ENCODE assay signal across 8 cellular contexts in the genomic region with DNA sequence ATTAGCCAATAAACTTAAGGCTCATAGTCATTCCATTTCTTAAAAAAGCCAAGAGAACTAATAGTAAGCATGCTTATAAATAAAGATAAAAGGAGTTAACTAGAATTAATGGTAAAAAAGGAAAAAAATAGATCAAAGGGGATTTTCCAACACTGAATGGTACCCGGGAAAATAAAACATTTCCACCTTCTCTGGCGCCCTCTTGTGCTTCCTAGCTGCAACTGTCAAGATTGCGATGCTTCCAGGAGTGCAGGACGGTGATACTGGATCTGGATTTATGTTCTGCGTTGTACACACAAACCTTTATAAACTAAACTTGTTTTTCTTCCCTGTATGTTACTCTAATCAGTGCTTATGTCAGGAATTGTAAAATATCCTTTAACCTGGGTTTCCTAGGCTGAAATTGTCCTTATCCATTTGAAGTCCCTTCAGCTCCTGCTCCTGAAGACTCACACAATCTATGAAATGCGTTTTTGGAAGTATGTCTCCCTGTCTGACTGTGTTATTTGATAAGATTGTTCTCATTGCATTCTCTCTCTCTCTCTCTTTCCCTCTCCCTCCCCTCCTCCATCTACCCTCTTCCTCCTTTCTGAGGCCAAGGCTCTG. TPM values are rescaled to one million over a fixed set of nuclear protein-coding genes. Genes with fewer than 3 reads are reported as not detected.
DNase-seq lines count a peak whose midpoint lies in the region; ATAC-seq, FAIRE-seq and TF ChIP-seq lines count a peak whose summit lies in the region.

No MANE protein-coding gene starts in this region.

- H3K4me3 ChIP-seq in bronchial epithelial cell (ENCODE audit: low read depth, low read length) (no peak overlapping the region), liver (ENCODE audit: low read depth in 1 of 3, low read length in 3 of 3) (no peak overlapping the region)

- H3K4me1 ChIP-seq in liver (ENCODE audit: control insufficient read depth in 4 of 4, insufficient read depth in 4 of 4, low read length in 3 of 4), result peaks cover 0 to 22% (median 13%) of the 10 kb centered on the region in 4 donors

- no peaks in the 10 kb centered on the region for H3K9me3 ChIP-seq in liver (ENCODE audit: control insufficient read depth in 4 of 4, low read length in 3 of 4)

- peak; percentile 83 to 86 for TF ChIP-seq RAD21 in liver (IDR thresholded peaks at IDR 0.05)

- FAIRE-seq in bronchial epithelial cell (lab: Jason Lieb, UNC), result no peak

- H3K27me3 ChIP-seq in bronchial epithelial cell (ENCODE audit: control insufficient read depth, insufficient read depth, low read length) (no peaks in the 10 kb centered on the region), liver (ENCODE audit: control insufficient read depth in 4 of 4, insufficient read depth in 4 of 4, low read length in 3 of 4) (no peaks in the 10 kb centered on the region)

- ATAC-seq in HG02610 (IDR thresholded peaks at IDR 0.05; ENCODE audit: unreplicated experiment), result peak; percentile 51

- H3K36me3 ChIP-seq in bronchial epithelial cell (ENCODE audit: control insufficient read depth, insufficient read depth, low read length), result no peaks in the 10 kb centered on the region
- H3K36me3 ChIP-seq in liver (ENCODE audit: control insufficient read depth in 4 of 4, insufficient read depth in 3 of 4, low read depth in 1 of 4, low read length in 3 of 4), result no peaks in the 10 kb centered on the region

- 6% methylated on average over 6 of the region's 6 CpGs for WGBS in liver

- TF ChIP-seq CTCF in bronchial epithelial cell (IDR thresholded peaks at IDR 0.05; ENCODE audit: insufficient read depth, low read length, severe bottlenecking) (peak; percentile 77), liver (IDR thresholded peaks at IDR 0.05; ENCODE audit: low read depth, low read length, missing input control) (peak; percentile 83)

- peak; percentile 21 for DNase-seq in activated CD8-positive, alpha-beta memory T cell treated with anti-CD3 and anti-CD28 coated beads, Interleukin-2, amount 50 U/mL, for 4 hours
- no peak for DNase-seq in activated CD8-positive, alpha-beta memory T cell treated with anti-CD3 and anti-CD28 coated beads for 24 hours
- DNase-seq in NCI-H748 (lab: John Stamatoyannopoulos, UW; ENCODE audit: unreplicated experiment) (peak; percentile 59), bronchial epithelial cell (ENCODE audit: low read depth) (peak; percentile 39), putamen (ENCODE audit: low spot score) (no peak), pons (ENCODE audit: low spot score) (no peak)

- H3K9ac ChIP-seq in liver (ENCODE audit: low read depth in 1 of 2, low read length in 2 of 2), result no peak overlapping the region

- H3K27ac ChIP-seq in liver (ENCODE audit: low read depth in 1 of 2, low read length in 2 of 2), result no peak overlapping the region

TF ChIP-seq in liver, 16 proteins besides CTCF, POLR2A, EP300 and RAD21:
- no peak for TF ChIP-seq GABPA (IDR thresholded peaks at IDR 0.05 in 1 of 2, conservative IDR thresholded peaks at IDR 0.05 in 1 of 2)
- TF ChIP-seq, protein P1, sequence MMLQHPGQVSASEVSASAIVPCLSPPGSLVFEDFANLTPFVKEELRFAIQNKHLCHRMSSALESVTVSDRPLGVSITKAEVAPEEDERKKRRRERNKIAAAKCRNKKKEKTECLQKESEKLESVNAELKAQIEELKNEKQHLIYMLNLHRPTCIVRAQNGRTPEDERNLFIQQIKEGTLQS (IDR thresholded peaks at IDR 0.05), result no peak
- TF ChIP-seq, protein P2, sequence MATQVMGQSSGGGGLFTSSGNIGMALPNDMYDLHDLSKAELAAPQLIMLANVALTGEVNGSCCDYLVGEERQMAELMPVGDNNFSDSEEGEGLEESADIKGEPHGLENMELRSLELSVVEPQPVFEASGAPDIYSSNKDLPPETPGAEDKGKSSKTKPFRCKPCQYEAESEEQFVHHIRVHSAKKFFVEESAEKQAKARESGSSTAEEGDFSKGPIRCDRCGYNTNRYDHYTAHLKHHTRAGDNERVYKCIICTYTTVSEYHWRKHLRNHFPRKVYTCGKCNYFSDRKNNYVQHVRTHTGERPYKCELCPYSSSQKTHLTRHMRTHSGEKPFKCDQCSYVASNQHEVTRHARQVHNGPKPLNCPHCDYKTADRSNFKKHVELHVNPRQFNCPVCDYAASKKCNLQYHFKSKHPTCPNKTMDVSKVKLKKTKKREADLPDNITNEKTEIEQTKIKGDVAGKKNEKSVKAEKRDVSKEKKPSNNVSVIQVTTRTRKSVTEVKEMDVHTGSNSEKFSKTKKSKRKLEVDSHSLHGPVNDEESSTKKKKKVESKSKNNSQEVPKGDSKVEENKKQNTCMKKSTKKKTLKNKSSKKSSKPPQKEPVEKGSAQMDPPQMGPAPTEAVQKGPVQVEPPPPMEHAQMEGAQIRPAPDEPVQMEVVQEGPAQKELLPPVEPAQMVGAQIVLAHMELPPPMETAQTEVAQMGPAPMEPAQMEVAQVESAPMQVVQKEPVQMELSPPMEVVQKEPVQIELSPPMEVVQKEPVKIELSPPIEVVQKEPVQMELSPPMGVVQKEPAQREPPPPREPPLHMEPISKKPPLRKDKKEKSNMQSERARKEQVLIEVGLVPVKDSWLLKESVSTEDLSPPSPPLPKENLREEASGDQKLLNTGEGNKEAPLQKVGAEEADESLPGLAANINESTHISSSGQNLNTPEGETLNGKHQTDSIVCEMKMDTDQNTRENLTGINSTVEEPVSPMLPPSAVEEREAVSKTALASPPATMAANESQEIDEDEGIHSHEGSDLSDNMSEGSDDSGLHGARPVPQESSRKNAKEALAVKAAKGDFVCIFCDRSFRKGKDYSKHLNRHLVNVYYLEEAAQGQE (IDR thresholded peaks at IDR 0.05), result no peak
- TF ChIP-seq, protein P3, sequence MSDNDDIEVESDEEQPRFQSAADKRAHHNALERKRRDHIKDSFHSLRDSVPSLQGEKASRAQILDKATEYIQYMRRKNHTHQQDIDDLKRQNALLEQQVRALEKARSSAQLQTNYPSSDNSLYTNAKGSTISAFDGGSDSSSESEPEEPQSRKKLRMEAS (IDR thresholded peaks at IDR 0.05), result no peak
- TF ChIP-seq YY1 (IDR thresholded peaks at IDR 0.05), result no peak
- no peak for TF ChIP-seq HNF4G (IDR thresholded peaks at IDR 0.05)
- no peak for TF ChIP-seq FOXA1 (IDR thresholded peaks at IDR 0.05)
- TF ChIP-seq SP1 (IDR thresholded peaks at IDR 0.05), result no peak
- TF ChIP-seq HNF4A (conservative IDR thresholded peaks at IDR 0.05), result no peak
- no peak for TF ChIP-seq RXRA (IDR thresholded peaks at IDR 0.05)
- TF ChIP-seq TAF1 (conservative IDR thresholded peaks at IDR 0.05), result no peak
- no peak for TF ChIP-seq EGR1 (IDR thresholded peaks at IDR 0.05; ENCODE audit: low read depth in 2 of 2)
- TF ChIP-seq, protein P4, sequence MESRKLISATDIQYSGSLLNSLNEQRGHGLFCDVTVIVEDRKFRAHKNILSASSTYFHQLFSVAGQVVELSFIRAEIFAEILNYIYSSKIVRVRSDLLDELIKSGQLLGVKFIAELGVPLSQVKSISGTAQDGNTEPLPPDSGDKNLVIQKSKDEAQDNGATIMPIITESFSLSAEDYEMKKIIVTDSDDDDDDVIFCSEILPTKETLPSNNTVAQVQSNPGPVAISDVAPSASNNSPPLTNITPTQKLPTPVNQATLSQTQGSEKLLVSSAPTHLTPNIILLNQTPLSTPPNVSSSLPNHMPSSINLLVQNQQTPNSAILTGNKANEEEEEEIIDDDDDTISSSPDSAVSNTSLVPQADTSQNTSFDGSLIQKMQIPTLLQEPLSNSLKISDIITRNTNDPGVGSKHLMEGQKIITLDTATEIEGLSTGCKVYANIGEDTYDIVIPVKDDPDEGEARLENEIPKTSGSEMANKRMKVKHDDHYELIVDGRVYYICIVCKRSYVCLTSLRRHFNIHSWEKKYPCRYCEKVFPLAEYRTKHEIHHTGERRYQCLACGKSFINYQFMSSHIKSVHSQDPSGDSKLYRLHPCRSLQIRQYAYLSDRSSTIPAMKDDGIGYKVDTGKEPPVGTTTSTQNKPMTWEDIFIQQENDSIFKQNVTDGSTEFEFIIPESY (IDR thresholded peaks at IDR 0.05), result no peak
- no peak for TF ChIP-seq JUND (IDR thresholded peaks at IDR 0.05)

RNA-seq across cellular contexts. Expression of a gene that starts 9.6 kb away (rescaled TPM):
- total RNA-seq in bronchial epithelial cell (84.5 and 94.0 TPM in 2 replicates), liver (10 to 100 TPM; 16.5 to 43.2 TPM)
- 10 to 100 TPM; 84.9 to 93.6 TPM for polyA plus RNA-seq in liver

RNA-seq across cellular contexts. Expression of a gene that starts 33.6 kb away (rescaled TPM):
- total RNA-seq in bronchial epithelial cell (26.9 and 31.6 TPM in 2 replicates), liver (10 to 100 TPM in 1 of 2 donors, 1 to 10 TPM in 1; 9.7 to 15.8 TPM)
- polyA plus RNA-seq in liver, result 1 to 10 TPM; 3.5 to 5.8 TPM

Comparison
In these comparisons a context has a peak if more than half of its experiments do, and no peak if none do; other contexts are left out.
1. DNase-seq: peak in activated CD8-positive, alpha-beta memory T cell treated with anti-CD3 and anti-CD28 coated beads, Interleukin-2, amount 50 U/mL, for 4 hours (single experiment), NCI-H748 (single experiment) and bronchial epithelial cell (single experiment); none in activated CD8-positive, alpha-beta memory T cell treated with anti-CD3 and anti-CD28 coated beads for 24 hours (single experiment), putamen (single experiment) and pons (single experiment).